21 cellular contexts compared by ENCODE assay signal in the genomic region with DNA sequence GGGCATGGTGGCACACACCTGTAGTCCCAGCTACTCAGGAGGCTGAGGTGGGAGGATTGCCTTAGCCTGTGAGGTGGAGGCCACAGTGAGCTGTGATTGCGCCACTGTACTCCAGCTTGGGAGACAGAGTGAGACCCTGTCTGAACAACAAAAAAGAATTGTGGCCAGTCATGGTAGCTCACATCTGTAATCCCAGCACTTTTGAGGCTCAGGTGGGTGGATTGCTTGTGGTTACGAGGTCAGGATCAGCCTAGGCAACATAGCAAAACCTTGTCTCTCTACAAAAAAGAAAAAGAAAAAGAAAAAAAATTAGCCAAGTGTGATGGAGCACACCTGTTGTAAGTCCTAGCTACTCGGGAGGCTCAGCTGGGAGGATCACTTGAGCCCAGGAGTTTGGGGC. TPM values are rescaled to one million over a fixed set of nuclear protein-coding genes. Genes with fewer than 3 reads are reported as not detected.
A peak's percentile ranks its signal among the peaks of the same experiment; 100 is the strongest.
DNase-seq lines count a peak whose midpoint lies in the region; ATAC-seq and TF ChIP-seq lines count a peak whose summit lies in the region.
"Had no signal": no experiment of that assay in that cellular context is flagged by ENCODE, and none has a peak within 500 bp of the region (broad histone marks: within the 10 kb centered on the region; RNA-seq: fewer than 3 reads in every experiment).

No MANE protein-coding gene starts in this region.

- peaks cover 52% of the 10 kb centered on the region for H3K79me2 ChIP-seq in DND-41 (ENCODE audit: insufficient read depth, low read length)

- H3K9me3 ChIP-seq in DND-41 (ENCODE audit: insufficient read depth, low read length, severe bottlenecking) (no peaks in the 10 kb centered on the region), HEK293 (ENCODE audit: control insufficient read depth, insufficient read depth, low read depth, low read length) (no peaks in the 10 kb centered on the region), spleen (no peaks in the 10 kb centered on the region)
- H3K9me3 ChIP-seq: BE2C, BLaER1 had no signal

- H3K4me1 ChIP-seq in DND-41 (ENCODE audit: insufficient read depth, low read length) = no peaks in the 10 kb centered on the region
- no peaks in the 10 kb centered on the region for H3K4me1 ChIP-seq in HEK293 (ENCODE audit: control insufficient read depth, insufficient read depth, low read length)
- H3K4me1 ChIP-seq in spleen = no peaks in the 10 kb centered on the region
- H3K4me1 ChIP-seq: BE2C, BLaER1 had no signal

- H3K4me3 Mint-ChIP-seq in immature natural killer cell = no peak overlapping the region
- H3K4me3 Mint-ChIP-seq: CD14-positive monocyte; CD4-positive, alpha-beta memory T cell; CD4-positive, CD25-positive, alpha-beta regulatory T cell; CD8-positive, alpha-beta memory T cell had no signal

- peak; percentile 77 for ATAC-seq in DND-41 (ENCODE audit: insufficient read depth, low read depth)

- H3K27ac ChIP-seq in DND-41 (ENCODE audit: low read length) (no peak overlapping the region), HEK293 (ENCODE audit: extremely low read depth, low read depth, low read length) (no peak overlapping the region), spleen (no peak overlapping the region)
- H3K27ac ChIP-seq: BLaER1 had no signal

- H3K4me3 ChIP-seq in DND-41 (ENCODE audit: low read depth in 1 of 2, low read length in 2 of 2) (no peak overlapping the region), HEK293 (ENCODE audit: low read depth, low read length) (no peak overlapping the region), spleen (no peak overlapping the region)
- H3K4me3 ChIP-seq: BLaER1 had no signal

- DNase-seq in DND-41 (peak; percentile 21), spleen (peak; percentile 19), NCI-H526 treated with DMSO at 0.1 percent for 48 hours (lab: John Stamatoyannopoulos, UW) (no peak), immature natural killer cell (no peak), islet precursor cell (no peak)
- DNase-seq: 8988T; ACHN; BE2C; C1 segment of cervical spinal cord; CD4-positive, alpha-beta memory T cell; CD4-positive, CD25-positive, alpha-beta regulatory T cell; CD8-positive, alpha-beta memory T cell; COR-L47; DMS 273 treated with DMSO at 0.1 percent for 48 hours; DMS153; DMS53; DMS79; GF-D8 had no signal

- peaks cover 3 to 19% (median 9%) of the 10 kb centered on the region in 3 donors for H3K36me3 Mint-ChIP-seq in immature natural killer cell

- intact Hi-C loops in spleen (cut with DNase I; ENCODE audit: low total_unique reads) = no loop called here

- H3K27me3 Mint-ChIP-seq in immature natural killer cell (ENCODE audit: low read depth in 3 of 3) = peaks cover 0 to 2% (median 0%) of the 10 kb centered on the region in 3 donors
- H3K27me3 Mint-ChIP-seq: CD4-positive, alpha-beta memory T cell; CD4-positive, CD25-positive, alpha-beta regulatory T cell; CD8-positive, alpha-beta memory T cell had no signal

- H3K36me3 ChIP-seq in DND-41 (ENCODE audit: insufficient read depth, low read length) (peaks cover 52% of the 10 kb centered on the region), HEK293 (ENCODE audit: control insufficient read depth in 2 of 2, insufficient read depth in 1 of 2, low read length in 2 of 2) (peaks cover 25 to 39% of the 10 kb centered on the region in 2 experiments), spleen (peaks cover 0 to 65% (median 21%) of the 10 kb centered on the region in 6 donors)

- H2AFZ ChIP-seq in DND-41 (ENCODE audit: low read depth, low read length) = no peak overlapping the region

- H3K4me2 ChIP-seq in DND-41 (ENCODE audit: insufficient read depth, low read length) = no peak overlapping the region
- H3K4me2 ChIP-seq: BLaER1 had no signal

- WGBS in spleen, 5 donors = 93 to 99% (median 95%) methylated on average over 3 of the region's 3 CpGs

- TF ChIP-seq CTCF in DND-41 (IDR thresholded peaks at IDR 0.05; ENCODE audit: borderline replicate concordance, extremely low read depth, low read length, poor library complexity, severe bottlenecking) (no peak), HEK293 (tag by site-specific recombination; IDR thresholded peaks at IDR 0.05) (no peak), spleen (IDR thresholded peaks at IDR 0.05 in 8 of 11, conservative IDR thresholded peaks at IDR 0.05 in 3 of 11) (no peak)

- H3K27ac Mint-ChIP-seq in immature natural killer cell = no peak overlapping the region

- POLR2A ChIA-PET in HEK293 (lab: Yijun Ruan, JAX) = no interaction called here

- no peaks in the 10 kb centered on the region for H3K9me3 Mint-ChIP-seq in immature natural killer cell
- H3K9me3 Mint-ChIP-seq: CD4-positive, CD25-positive, alpha-beta regulatory T cell; CD8-positive, alpha-beta memory T cell had no signal

- H4K20me1 ChIP-seq in DND-41 (ENCODE audit: insufficient read depth, low read length) = peaks cover 6% of the 10 kb centered on the region; the same call in 1 of the 2 replicates

- TF ChIP-seq POLR2A in spleen (IDR thresholded peaks at IDR 0.05) = no peak

- CTCF ChIA-PET in HEK293 (lab: Yijun Ruan, JAX) = interaction anchor here (0.6 to 0.7 kb wide), 3 partner anchors 44 to 693 kb away, joined by 3 to 4 read pairs (median 3); no protein-coding TSS in a partner anchor

- peaks cover 6 to 57% of the 10 kb centered on the region in 2 donors for H3K4me1 Mint-ChIP-seq in immature natural killer cell

- H3K27me3 ChIP-seq in DND-41 (ENCODE audit: insufficient read depth, low read length, poor library complexity) = no peaks in the 10 kb centered on the region
- no peaks in the 10 kb centered on the region for H3K27me3 ChIP-seq in spleen (replicated peaks in 1 of 7)
- H3K27me3 ChIP-seq: BE2C, BLaER1 had no signal

- H3K9ac ChIP-seq in DND-41 (ENCODE audit: low read depth, low read length) = no peak overlapping the region
- H3K9ac ChIP-seq: BLaER1 had no signal

TF ChIP-seq in HEK293, 187 proteins besides CTCF, POLR2A, EP300 and RAD21:
- no peak for TF ChIP-seq ZNF660 (tag by site-specific recombination; IDR thresholded peaks at IDR 0.05)
- TF ChIP-seq FEZF1 (tag by site-specific recombination; IDR thresholded peaks at IDR 0.05) = no peak
- peak; percentile 43; the same call in 1 of the 2 replicates for TF ChIP-seq SCRT2 (tag by site-specific recombination; IDR thresholded peaks at IDR 0.05)

RNA-seq across cellular contexts. Expression of a gene that starts 22.8 kb away (rescaled TPM):
- total RNA-seq in spleen = 10 to 100 TPM; 17.0 to 39.1 (median 29.1) TPM
- 10 to 100 TPM in 1 of 3 donors, 1 to 10 TPM in 2; 6.9 to 12.7 (median 8.8) TPM for polyA plus RNA-seq in spleen
- 10 to 100 TPM; 15.0 to 32.4 (median 28.4) TPM for polyA plus RNA-seq in immature natural killer cell

RNA-seq across cellular contexts. Expression of a gene that starts 22.9 kb away (rescaled TPM):
- 10 to 100 TPM in 1 of 7 donors, 1 to 10 TPM in 6; 5.5 to 10.1 (median 8.0) TPM for total RNA-seq in spleen
- polyA plus RNA-seq in spleen (1 to 10 TPM; 1.0 to 1.9 (median 1.3) TPM), immature natural killer cell (1 to 10 TPM in 1 of 3 donors, under 1 TPM in 1, not detected in 1; 0.63 to 1.1 TPM)

Comparison
In these comparisons a context has a peak if more than half of its experiments do, and no peak if none do; other contexts are left out.
1. DNase-seq: peak in DND-41 (single experiment) and spleen (single experiment); none in NCI-H526 treated with DMSO at 0.1 percent for 48 hours (single experiment), immature natural killer cell (0 of 3) and islet precursor cell (single experiment).